In genomic region chr1:13725714-13726175, GRCh38 we compare ENCODE assay signal across 8 cellular contexts. TPM values are rescaled to one million over a fixed set of nuclear protein-coding genes. Genes with fewer than 3 reads are reported as not detected.
DNase-seq lines count a peak whose midpoint lies in the region; ATAC-seq and TF ChIP-seq lines count a peak whose summit lies in the region.

No MANE protein-coding gene starts in this region.

- H3K9me3 Mint-ChIP-seq in natural killer cell: no peaks in the 10 kb centered on the region
- H3K9me3 Mint-ChIP-seq in natural killer cell treated with Interleukin-12 subunit alpha and Interleukin-12 subunit beta and Interleukin-15 and Interleukin-18, amount 100 ng/mL, for 72 hours: no peaks in the 10 kb centered on the region

- WGBS in thyroid gland, 2 donors: 33 to 41% methylated on average over 4 of the region's 4 CpGs

- H3K36me3 Mint-ChIP-seq in natural killer cell: no peaks in the 10 kb centered on the region
- H3K36me3 Mint-ChIP-seq in natural killer cell treated with Interleukin-12 subunit alpha and Interleukin-12 subunit beta and Interleukin-15 and Interleukin-18, amount 100 ng/mL, for 72 hours: no peaks in the 10 kb centered on the region

- H3K9me3 ChIP-seq in ascending aorta (no peaks in the 10 kb centered on the region), thyroid gland (no peaks in the 10 kb centered on the region)

- TF ChIP-seq CTCF in natural killer cell (IDR thresholded peaks at IDR 0.05): peak; percentile 45
- TF ChIP-seq CTCF in ascending aorta (IDR thresholded peaks at IDR 0.05): peak in 2 of 3 experiments; percentile 18 to 31
- peak in 4 of 6 experiments; percentile 42 to 61 (median 54) for TF ChIP-seq CTCF in thyroid gland (IDR thresholded peaks at IDR 0.05)

- no peaks in the 10 kb centered on the region for H3K27me3 ChIP-seq in ascending aorta
- H3K27me3 ChIP-seq in thyroid gland: no peaks in the 10 kb centered on the region

- no peak overlapping the region for H3K27ac ChIP-seq in ascending aorta
- no peak overlapping the region for H3K27ac ChIP-seq in thyroid gland

- H3K4me3 Mint-ChIP-seq in natural killer cell: no peak overlapping the region
- no peak overlapping the region for H3K4me3 Mint-ChIP-seq in natural killer cell treated with Interleukin-12 subunit alpha and Interleukin-12 subunit beta and Interleukin-15 and Interleukin-18, amount 100 ng/mL, for 72 hours

- H3K4me1 Mint-ChIP-seq in natural killer cell: peaks cover 22 to 26% of the 10 kb centered on the region in 2 donors
- H3K4me1 Mint-ChIP-seq in natural killer cell treated with Interleukin-12 subunit alpha and Interleukin-12 subunit beta and Interleukin-15 and Interleukin-18, amount 100 ng/mL, for 72 hours (ENCODE audit: low read depth in 2 of 2): peaks cover 32 to 36% of the 10 kb centered on the region in 2 donors

- in situ Hi-C loops in SK-MEL-5 (cut with HindIII; ENCODE audit: low pct_unique_long_range_greater_than_20kb, low sequenced_read_pairs): no loop called here

- H3K4me3 ChIP-seq in ascending aorta: no peak overlapping the region
- H3K4me3 ChIP-seq in thyroid gland (replicated peaks in 1 of 3): no peak overlapping the region

- intact Hi-C loops in natural killer cell (cut with micrococcal nuclease) (loop anchor here (1.0 kb wide), 1 partner anchor 60 kb away; no protein-coding TSS in a partner anchor), ascending aorta (cut with DNase I) (loop anchor here (5.0 kb wide), 1 partner anchor 58 kb away; no protein-coding TSS in a partner anchor), thyroid gland (cut with DNase I) (no loop called here)

- ATAC-seq in natural killer cell (peak; percentile 44 to 49 (median 44)), left lobe of liver (peak; percentile 76), HG02571 (IDR thresholded peaks at IDR 0.05; ENCODE audit: unreplicated experiment) (no peak)
- no peak for ATAC-seq in natural killer cell treated with Interleukin-12 subunit alpha and Interleukin-12 subunit beta and Interleukin-15 and Interleukin-18, amount 100 ng/mL, for 72 hours

- H3K36me3 ChIP-seq in ascending aorta: no peaks in the 10 kb centered on the region
- H3K36me3 ChIP-seq in thyroid gland: no peaks in the 10 kb centered on the region

- no peak for TF ChIP-seq POLR2A in thyroid gland (IDR thresholded peaks at IDR 0.05)

- H3K4me1 ChIP-seq in ascending aorta (no peaks in the 10 kb centered on the region), thyroid gland (peaks cover 24 to 27% of the 10 kb centered on the region in 2 donors)

- H3K27me3 Mint-ChIP-seq in natural killer cell (ENCODE audit: low read depth in 2 of 2): no peaks in the 10 kb centered on the region
- no peaks in the 10 kb centered on the region for H3K27me3 Mint-ChIP-seq in natural killer cell treated with Interleukin-12 subunit alpha and Interleukin-12 subunit beta and Interleukin-15 and Interleukin-18, amount 100 ng/mL, for 72 hours

- H3K27ac Mint-ChIP-seq in natural killer cell: peak overlapping the region in 1 of 2 donors; percentile 50
- H3K27ac Mint-ChIP-seq in natural killer cell treated with Interleukin-12 subunit alpha and Interleukin-12 subunit beta and Interleukin-15 and Interleukin-18, amount 100 ng/mL, for 72 hours: peak overlapping the region in 1 of 2 donors; percentile 16

- no peak for DNase-seq in natural killer cell
- no peak for DNase-seq in natural killer cell treated with Interleukin-12 subunit alpha and Interleukin-12 subunit beta and Interleukin-15 and Interleukin-18, amount 100 ng/mL, for 72 hours (ENCODE audit: low spot score)
- DNase-seq in SK-MEL-5 (ENCODE audit: low read depth, low spot score): peak; percentile 53
- DNase-seq in ascending aorta (ENCODE audit: low spot score in 2 of 2): no peak
- no peak for DNase-seq in left lobe of liver (ENCODE audit: low spot score)
- DNase-seq in thyroid gland: peak; percentile 36 to 52
- no peak for DNase-seq in putamen (ENCODE audit: low spot score)

RNA-seq across cellular contexts. Expression of gene PRDM2, which starts 25.8 kb away (rescaled TPM):
- 100 to 1,000 TPM; 168 to 193 (median 184) TPM for total RNA-seq in natural killer cell
- 10 to 100 TPM; 80.1 to 91.3 TPM for total RNA-seq in natural killer cell treated with Interleukin-12 subunit alpha and Interleukin-12 subunit beta and Interleukin-15 and Interleukin-18, amount 100 ng/mL, for 72 hours
- 4.5 and 8.3 TPM in 2 replicates for total RNA-seq in SK-MEL-5 (2014; rRNA removed; shearing (Covaris generic))
- 16.3 and 18.2 TPM in 2 replicates for polyA plus RNA-seq in SK-MEL-5 (2015; cell fraction: cytosol; rRNA removed)
- 19.1 and 29.1 TPM in 2 replicates for polyA plus RNA-seq in SK-MEL-5 (2015; cell fraction: nucleus; rRNA removed)
- 27.2 TPM for total RNA-seq in ascending aorta
- total RNA-seq in left lobe of liver: 11.7 TPM
- 10 to 100 TPM; 39.5 to 63.9 (median 45.4) TPM for total RNA-seq in thyroid gland

Comparison
In these comparisons a context has a peak if more than half of its experiments do, and no peak if none do; other contexts are left out.
1. ATAC-seq: peak in natural killer cell (3 of 3) and left lobe of liver (single experiment); none in natural killer cell treated with Interleukin-12 subunit alpha and Interleukin-12 subunit beta and Interleukin-15 and Interleukin-18, amount 100 ng/mL, for 72 hours (0 of 2) and HG02571 (single experiment).
2. DNase-seq: peak in SK-MEL-5 (single experiment) and thyroid gland (2 of 2); none in natural killer cell (single experiment), natural killer cell treated with Interleukin-12 subunit alpha and Interleukin-12 subunit beta and Interleukin-15 and Interleukin-18, amount 100 ng/mL, for 72 hours (single experiment), ascending aorta (0 of 2), left lobe of liver (single experiment) and putamen (single experiment).
3. Peak in every context shown above with its lines, with median percentiles within 50 percentile points of each other: CTCF ChIP-seq.